Comparison of ENCODE assay signal across 13 cellular contexts in genomic region chr17:82269882-82270500, GRCh38. TPM values are rescaled to one million over a fixed set of nuclear protein-coding genes. Genes with fewer than 3 reads are reported as not detected.
DNase-seq lines count a peak whose midpoint lies in the region; ATAC-seq and TF ChIP-seq lines count a peak whose summit lies in the region.
"Had no signal": no experiment of that assay in that cellular context is flagged by ENCODE, and none has a peak within 500 bp of the region (broad histone marks: within the 10 kb centered on the region; RNA-seq: fewer than 3 reads in every experiment).

No MANE protein-coding gene starts in this region.

- no peak for DNase-seq in activated CD4-positive, alpha-beta T cell treated with anti-CD3 and anti-CD28 coated beads for 36 hours
- no peak for DNase-seq in activated CD4-positive, alpha-beta T cell treated with anti-CD3 and anti-CD28 coated beads, Interleukin-2, amount 50 U/mL, for 48 hours
- DNase-seq in activated naive CD8-positive, alpha-beta T cell treated with anti-CD3 and anti-CD28 coated beads, Interleukin-2, amount 10 ng/mL, durations not matched to agents 7 days and 5 days = no peak
- no peak for DNase-seq in memory B cell (ENCODE audit: low spot score in 2 of 2)
- peak; percentile 60 for DNase-seq in stomach
- no peak for DNase-seq in HuH-7.5 (ENCODE audit: low spot score)
- DNase-seq in globus pallidus (ENCODE audit: low spot score) = no peak
- DNase-seq in tibial nerve (ENCODE audit: low spot score in 2 of 2) = no peak
- DNase-seq: NCI-H2171 treated with DMSO at 0.1 percent for 48 hours had no signal

- intact Hi-C loops in activated CD4-positive, alpha-beta T cell treated with anti-CD3 and anti-CD28 coated beads for 36 hours (cut with DNase I, micrococcal nuclease) = loop anchor here in 1 of 2 experiments (5.0 kb wide), 1 partner anchor 293 kb away; the partner anchor contains the start of gene ASPSCR1
- intact Hi-C loops in stomach (cut with DNase I; ENCODE audit: low total_unique reads) = no loop called here

- H3K4me1 Mint-ChIP-seq in activated CD4-positive, alpha-beta T cell treated with anti-CD3 and anti-CD28 coated beads for 36 hours = peaks cover 68% of the 10 kb centered on the region
- peaks cover 47% of the 10 kb centered on the region for H3K4me1 Mint-ChIP-seq in activated naive CD8-positive, alpha-beta T cell treated with anti-CD3 and anti-CD28 coated beads, Interleukin-2, amount 10 ng/mL, durations not matched to agents 7 days and 5 days
- H3K4me1 Mint-ChIP-seq in memory B cell = peaks cover 45% of the 10 kb centered on the region

- H3K4me3 Mint-ChIP-seq in activated CD4-positive, alpha-beta T cell treated with anti-CD3 and anti-CD28 coated beads for 36 hours = peak overlapping the region; percentile 90
- peak overlapping the region; percentile 26 for H3K4me3 Mint-ChIP-seq in activated naive CD8-positive, alpha-beta T cell treated with anti-CD3 and anti-CD28 coated beads, Interleukin-2, amount 10 ng/mL, durations not matched to agents 7 days and 5 days
- peak overlapping the region; percentile 5 for H3K4me3 Mint-ChIP-seq in memory B cell

- POLR2A ChIA-PET in activated CD4-positive, alpha-beta T cell treated with anti-CD3 and anti-CD28 coated beads for 36 hours (lab: Charles Lee) = interaction anchor here (0.9 to 1.0 kb wide), 2 partner anchors 32 to 35 kb away, joined by 3 to 4 read pairs; no protein-coding TSS in a partner anchor
- POLR2A ChIA-PET in activated naive CD8-positive, alpha-beta T cell treated with anti-CD3 and anti-CD28 coated beads, Interleukin-2, amount 10 ng/mL, durations not matched to agents 7 days and 5 days (lab: Charles Lee) = interaction anchor here (0.6 to 0.8 kb wide), 2 partner anchors 27 to 28 kb away, joined by 3 read pairs; no protein-coding TSS in a partner anchor

- H3K4me1 ChIP-seq in stomach (peaks cover 79 to 90% (median 85%) of the 10 kb centered on the region in 4 donors), tibial nerve (peaks cover 0 to 86% (median 66%) of the 10 kb centered on the region in 4 donors)

- TF ChIP-seq POLR2A in stomach (IDR thresholded peaks at IDR 0.05) = no peak
- no peak for TF ChIP-seq POLR2A in tibial nerve (IDR thresholded peaks at IDR 0.05)

- H3K27ac ChIP-seq in stomach (peak overlapping the region; percentile 49 to 100 (median 98)), tibial nerve (peak overlapping the region in 2 of 4 donors; percentile 81 to 94)

- peaks cover 52% of the 10 kb centered on the region for H3K36me3 Mint-ChIP-seq in activated CD4-positive, alpha-beta T cell treated with anti-CD3 and anti-CD28 coated beads for 36 hours (ENCODE audit: low read depth)
- H3K36me3 Mint-ChIP-seq in activated naive CD8-positive, alpha-beta T cell treated with anti-CD3 and anti-CD28 coated beads, Interleukin-2, amount 10 ng/mL, durations not matched to agents 7 days and 5 days = peaks cover 21% of the 10 kb centered on the region
- peaks cover 9% of the 10 kb centered on the region for H3K36me3 Mint-ChIP-seq in memory B cell

- peak overlapping the region; percentile 77 for H3K27ac Mint-ChIP-seq in activated CD4-positive, alpha-beta T cell treated with anti-CD3 and anti-CD28 coated beads for 36 hours
- peak overlapping the region; percentile 69 for H3K27ac Mint-ChIP-seq in activated naive CD8-positive, alpha-beta T cell treated with anti-CD3 and anti-CD28 coated beads, Interleukin-2, amount 10 ng/mL, durations not matched to agents 7 days and 5 days
- peak overlapping the region; percentile 70 for H3K27ac Mint-ChIP-seq in memory B cell

- H3K9me3 ChIP-seq in stomach (no peaks in the 10 kb centered on the region), tibial nerve (no peaks in the 10 kb centered on the region)

- no peak for ATAC-seq in activated CD4-positive, alpha-beta T cell treated with anti-CD3 and anti-CD28 coated beads for 36 hours
- no peak for ATAC-seq in activated naive CD8-positive, alpha-beta T cell treated with anti-CD3 and anti-CD28 coated beads, Interleukin-2, amount 10 ng/mL, durations not matched to agents 7 days and 5 days (ENCODE audit: low read depth)
- no peak for ATAC-seq in memory B cell (ENCODE audit: low read depth)

- WGBS in stomach, 5 donors = 23 to 62% (median 40%) methylated on average over 7 to 13 of the region's 13 CpGs
- 78% methylated on average over 13 of the region's 13 CpGs for WGBS in tibial nerve, 2 donors

- H3K9me3 Mint-ChIP-seq in activated CD4-positive, alpha-beta T cell treated with anti-CD3 and anti-CD28 coated beads for 36 hours (ENCODE audit: low read depth) = no peaks in the 10 kb centered on the region
- H3K9me3 Mint-ChIP-seq in activated naive CD8-positive, alpha-beta T cell treated with anti-CD3 and anti-CD28 coated beads, Interleukin-2, amount 10 ng/mL, durations not matched to agents 7 days and 5 days = no peaks in the 10 kb centered on the region
- no peaks in the 10 kb centered on the region for H3K9me3 Mint-ChIP-seq in memory B cell

- TF ChIP-seq CTCF in stomach (IDR thresholded peaks at IDR 0.05) (no peak), tibial nerve (IDR thresholded peaks at IDR 0.05) (no peak)

- H3K27me3 Mint-ChIP-seq in activated CD4-positive, alpha-beta T cell treated with anti-CD3 and anti-CD28 coated beads for 36 hours = no peaks in the 10 kb centered on the region
- H3K27me3 Mint-ChIP-seq in activated naive CD8-positive, alpha-beta T cell treated with anti-CD3 and anti-CD28 coated beads, Interleukin-2, amount 10 ng/mL, durations not matched to agents 7 days and 5 days = no peaks in the 10 kb centered on the region
- peaks cover 2% of the 10 kb centered on the region for H3K27me3 Mint-ChIP-seq in memory B cell

- CTCF ChIA-PET in activated CD4-positive, alpha-beta T cell treated with anti-CD3 and anti-CD28 coated beads for 36 hours (lab: Charles Lee) = interaction anchor here (1.1 to 1.6 kb wide), 2 partner anchors 31 to 32 kb away, joined by 3 to 4 read pairs; no protein-coding TSS in a partner anchor

- TF ChIP-seq EP300 in stomach (IDR thresholded peaks at IDR 0.05) = no peak
- no peak for TF ChIP-seq EP300 in tibial nerve (IDR thresholded peaks at IDR 0.05)

- H3K27me3 ChIP-seq in stomach (no peaks in the 10 kb centered on the region), tibial nerve (no peaks in the 10 kb centered on the region)

- H3K36me3 ChIP-seq in stomach = peaks cover 21 to 47% (median 37%) of the 10 kb centered on the region in 4 donors
- H3K36me3 ChIP-seq in tibial nerve = peaks cover 0 to 29% (median 20%) of the 10 kb centered on the region in 3 donors

- peak overlapping the region in 2 of 4 donors; percentile 11 to 75 for H3K4me3 ChIP-seq in stomach
- no peak overlapping the region for H3K4me3 ChIP-seq in tibial nerve

RNA-seq across cellular contexts. Expression of gene CSNK1D, which starts 3.5 kb away (rescaled TPM):
- total RNA-seq in activated CD4-positive, alpha-beta T cell treated with anti-CD3 and anti-CD28 coated beads for 36 hours = 100 to 1,000 TPM; 118 to 182 TPM
- 100 to 1,000 TPM; 135 to 140 TPM for total RNA-seq in activated naive CD8-positive, alpha-beta T cell treated with anti-CD3 and anti-CD28 coated beads, Interleukin-2, amount 10 ng/mL, durations not matched to agents 7 days and 5 days
- total RNA-seq in stomach = 100 to 1,000 TPM in 4 of 5 donors, 10 to 100 TPM in 1; 58.0 to 180 (median 140) TPM
- polyA plus RNA-seq in stomach = 10 to 100 TPM; 55.9 to 66.7 (median 65.4) TPM
- 100 to 1,000 TPM in 3 of 4 donors, 10 to 100 TPM in 1; 93.9 to 160 (median 124) TPM for total RNA-seq in tibial nerve

RNA-seq across cellular contexts. Expression of gene SLC16A3, which starts 41.1 kb away (rescaled TPM):
- total RNA-seq in activated CD4-positive, alpha-beta T cell treated with anti-CD3 and anti-CD28 coated beads for 36 hours = 100 to 1,000 TPM in 1 of 2 experiments, 10 to 100 TPM in 1; 93.2 to 157 TPM
- 100 to 1,000 TPM; 195 to 211 TPM for total RNA-seq in activated naive CD8-positive, alpha-beta T cell treated with anti-CD3 and anti-CD28 coated beads, Interleukin-2, amount 10 ng/mL, durations not matched to agents 7 days and 5 days
- 10 to 100 TPM; 29.2 to 87.9 (median 53.3) TPM for total RNA-seq in stomach
- polyA plus RNA-seq in stomach = 10 to 100 TPM in 2 of 3 donors, 1 to 10 TPM in 1; 4.9 to 39.8 (median 20.4) TPM
- 10 to 100 TPM; 10.5 to 36.0 (median 21.4) TPM for total RNA-seq in tibial nerve

RNA-seq across cellular contexts. Expression of gene CD7, which starts 47.4 kb away (rescaled TPM):
- total RNA-seq in activated CD4-positive, alpha-beta T cell treated with anti-CD3 and anti-CD28 coated beads for 36 hours = 100 to 1,000 TPM; 614 to 725 TPM
- 100 to 1,000 TPM; 286 to 320 TPM for total RNA-seq in activated naive CD8-positive, alpha-beta T cell treated with anti-CD3 and anti-CD28 coated beads, Interleukin-2, amount 10 ng/mL, durations not matched to agents 7 days and 5 days
- total RNA-seq in stomach (1 to 10 TPM in 2 of 5 donors, not detected in 3; 2.0 to 4.3 TPM), tibial nerve (under 1 TPM in 2 of 4 donors, not detected in 2; 0.63 to 0.90 TPM)
- 1 to 10 TPM; 2.1 to 8.6 (median 3.7) TPM for polyA plus RNA-seq in stomach
- total RNA-seq: A673, epithelial cell of proximal tubule, renal cortical epithelial cell, SK-MEL-5 had no signal

RNA-seq across cellular contexts. Expression of gene CCDC57, which starts 57.3 kb away (rescaled TPM):
- 10 to 100 TPM; 41.6 to 43.8 TPM for total RNA-seq in activated CD4-positive, alpha-beta T cell treated with anti-CD3 and anti-CD28 coated beads for 36 hours
- 10 to 100 TPM; 79.5 to 81.7 TPM for total RNA-seq in activated naive CD8-positive, alpha-beta T cell treated with anti-CD3 and anti-CD28 coated beads, Interleukin-2, amount 10 ng/mL, durations not matched to agents 7 days and 5 days
- total RNA-seq in stomach = 100 to 1,000 TPM in 1 of 5 donors, 10 to 100 TPM in 4; 43.9 to 166 (median 90.6) TPM
- 10 to 100 TPM; 50.9 to 75.5 (median 72.5) TPM for polyA plus RNA-seq in stomach
- total RNA-seq in tibial nerve = 10 to 100 TPM; 33.5 to 91.2 (median 47.9) TPM

Comparison
In these comparisons a context has a peak if more than half of its experiments do, and no peak if none do; other contexts are left out.
1. H3K4me3 Mint-ChIP-seq: peak in every context shown above with its lines; median percentile 90 in activated CD4-positive, alpha-beta T cell treated with anti-CD3 and anti-CD28 coated beads for 36 hours; 26 in activated naive CD8-positive, alpha-beta T cell treated with anti-CD3 and anti-CD28 coated beads, Interleukin-2, amount 10 ng/mL, durations not matched to agents 7 days and 5 days; 5 in memory B cell.
2. RNA of gene CD7, which starts 47.4 kb away (total RNA-seq): 614 to 725 TPM in activated CD4-positive, alpha-beta T cell treated with anti-CD3 and anti-CD28 coated beads for 36 hours and 286 to 320 TPM in activated naive CD8-positive, alpha-beta T cell treated with anti-CD3 and anti-CD28 coated beads, Interleukin-2, amount 10 ng/mL, durations not matched to agents 7 days and 5 days; 0.63 to 0.90 TPM in tibial nerve and 2.0 to 4.3 TPM in stomach; every median in the first group is over 10 times any median in the second.
3. Peak in every context shown above with its lines, with median percentiles within 50 percentile points of each other: H3K27ac Mint-ChIP-seq.